1 cellular context compared by ENCODE assay signal in the genomic region with DNA sequence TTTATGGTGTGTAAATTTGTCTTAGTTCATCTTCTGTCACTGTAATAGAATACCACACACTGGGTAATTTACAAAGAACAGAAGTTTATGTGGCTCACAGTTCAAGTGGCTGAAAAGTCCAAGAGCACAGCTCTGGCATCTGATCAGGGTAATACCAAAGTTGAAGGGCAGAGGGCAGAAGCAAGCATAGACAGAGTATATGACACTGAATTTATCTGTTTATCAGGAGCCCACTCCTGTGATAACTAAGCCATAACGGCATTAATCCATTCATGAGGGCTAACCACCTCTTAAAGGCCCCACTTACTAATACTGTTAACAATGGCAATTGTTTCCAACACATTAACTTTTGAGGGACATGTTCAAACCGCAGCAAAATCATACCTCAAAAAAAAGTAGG.
TF ChIP-seq lines count a peak whose summit lies in the region.

No MANE protein-coding gene starts in this region.

TF ChIP-seq in WTC11, 78 proteins besides CTCF, POLR2A, EP300 and RAD21 (continued from another document):
- TF ChIP-seq, protein P1, sequence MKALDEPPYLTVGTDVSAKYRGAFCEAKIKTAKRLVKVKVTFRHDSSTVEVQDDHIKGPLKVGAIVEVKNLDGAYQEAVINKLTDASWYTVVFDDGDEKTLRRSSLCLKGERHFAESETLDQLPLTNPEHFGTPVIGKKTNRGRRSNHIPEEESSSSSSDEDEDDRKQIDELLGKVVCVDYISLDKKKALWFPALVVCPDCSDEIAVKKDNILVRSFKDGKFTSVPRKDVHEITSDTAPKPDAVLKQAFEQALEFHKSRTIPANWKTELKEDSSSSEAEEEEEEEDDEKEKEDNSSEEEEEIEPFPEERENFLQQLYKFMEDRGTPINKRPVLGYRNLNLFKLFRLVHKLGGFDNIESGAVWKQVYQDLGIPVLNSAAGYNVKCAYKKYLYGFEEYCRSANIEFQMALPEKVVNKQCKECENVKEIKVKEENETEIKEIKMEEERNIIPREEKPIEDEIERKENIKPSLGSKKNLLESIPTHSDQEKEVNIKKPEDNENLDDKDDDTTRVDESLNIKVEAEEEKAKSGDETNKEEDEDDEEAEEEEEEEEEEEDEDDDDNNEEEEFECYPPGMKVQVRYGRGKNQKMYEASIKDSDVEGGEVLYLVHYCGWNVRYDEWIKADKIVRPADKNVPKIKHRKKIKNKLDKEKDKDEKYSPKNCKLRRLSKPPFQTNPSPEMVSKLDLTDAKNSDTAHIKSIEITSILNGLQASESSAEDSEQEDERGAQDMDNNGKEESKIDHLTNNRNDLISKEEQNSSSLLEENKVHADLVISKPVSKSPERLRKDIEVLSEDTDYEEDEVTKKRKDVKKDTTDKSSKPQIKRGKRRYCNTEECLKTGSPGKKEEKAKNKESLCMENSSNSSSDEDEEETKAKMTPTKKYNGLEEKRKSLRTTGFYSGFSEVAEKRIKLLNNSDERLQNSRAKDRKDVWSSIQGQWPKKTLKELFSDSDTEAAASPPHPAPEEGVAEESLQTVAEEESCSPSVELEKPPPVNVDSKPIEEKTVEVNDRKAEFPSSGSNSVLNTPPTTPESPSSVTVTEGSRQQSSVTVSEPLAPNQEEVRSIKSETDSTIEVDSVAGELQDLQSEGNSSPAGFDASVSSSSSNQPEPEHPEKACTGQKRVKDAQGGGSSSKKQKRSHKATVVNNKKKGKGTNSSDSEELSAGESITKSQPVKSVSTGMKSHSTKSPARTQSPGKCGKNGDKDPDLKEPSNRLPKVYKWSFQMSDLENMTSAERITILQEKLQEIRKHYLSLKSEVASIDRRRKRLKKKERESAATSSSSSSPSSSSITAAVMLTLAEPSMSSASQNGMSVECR (CRISPR knock-in tag; IDR thresholded peaks at IDR 0.05; ENCODE audit: borderline replicate concordance), result no peak
- TF ChIP-seq, protein P2, sequence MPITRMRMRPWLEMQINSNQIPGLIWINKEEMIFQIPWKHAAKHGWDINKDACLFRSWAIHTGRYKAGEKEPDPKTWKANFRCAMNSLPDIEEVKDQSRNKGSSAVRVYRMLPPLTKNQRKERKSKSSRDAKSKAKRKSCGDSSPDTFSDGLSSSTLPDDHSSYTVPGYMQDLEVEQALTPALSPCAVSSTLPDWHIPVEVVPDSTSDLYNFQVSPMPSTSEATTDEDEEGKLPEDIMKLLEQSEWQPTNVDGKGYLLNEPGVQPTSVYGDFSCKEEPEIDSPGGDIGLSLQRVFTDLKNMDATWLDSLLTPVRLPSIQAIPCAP (CRISPR knock-in tag; IDR thresholded peaks at IDR 0.05), result no peak
- TF ChIP-seq, protein P3, sequence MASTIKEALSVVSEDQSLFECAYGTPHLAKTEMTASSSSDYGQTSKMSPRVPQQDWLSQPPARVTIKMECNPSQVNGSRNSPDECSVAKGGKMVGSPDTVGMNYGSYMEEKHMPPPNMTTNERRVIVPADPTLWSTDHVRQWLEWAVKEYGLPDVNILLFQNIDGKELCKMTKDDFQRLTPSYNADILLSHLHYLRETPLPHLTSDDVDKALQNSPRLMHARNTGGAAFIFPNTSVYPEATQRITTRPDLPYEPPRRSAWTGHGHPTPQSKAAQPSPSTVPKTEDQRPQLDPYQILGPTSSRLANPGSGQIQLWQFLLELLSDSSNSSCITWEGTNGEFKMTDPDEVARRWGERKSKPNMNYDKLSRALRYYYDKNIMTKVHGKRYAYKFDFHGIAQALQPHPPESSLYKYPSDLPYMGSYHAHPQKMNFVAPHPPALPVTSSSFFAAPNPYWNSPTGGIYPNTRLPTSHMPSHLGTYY (CRISPR knock-in tag; IDR thresholded peaks at IDR 0.05), result no peak
- TF ChIP-seq SP1 (CRISPR knock-in tag; conservative IDR thresholded peaks at IDR 0.05) (no peak), ZNF671 (CRISPR knock-in tag; IDR thresholded peaks at IDR 0.05) (no peak), NFYB (CRISPR knock-in tag; conservative IDR thresholded peaks at IDR 0.05; ENCODE audit: low read depth) (no peak), E2F4 (CRISPR knock-in tag; IDR thresholded peaks at IDR 0.05; ENCODE audit: borderline replicate concordance, low read depth) (no peak), ZNF425 (CRISPR knock-in tag; conservative IDR thresholded peaks at IDR 0.05) (no peak), USF1 (CRISPR knock-in tag; IDR thresholded peaks at IDR 0.05) (no peak), RORB (CRISPR knock-in tag; IDR thresholded peaks at IDR 0.05) (no peak), NFATC4 (CRISPR knock-in tag; IDR thresholded peaks at IDR 0.05) (no peak)
- TF ChIP-seq, protein P4, sequence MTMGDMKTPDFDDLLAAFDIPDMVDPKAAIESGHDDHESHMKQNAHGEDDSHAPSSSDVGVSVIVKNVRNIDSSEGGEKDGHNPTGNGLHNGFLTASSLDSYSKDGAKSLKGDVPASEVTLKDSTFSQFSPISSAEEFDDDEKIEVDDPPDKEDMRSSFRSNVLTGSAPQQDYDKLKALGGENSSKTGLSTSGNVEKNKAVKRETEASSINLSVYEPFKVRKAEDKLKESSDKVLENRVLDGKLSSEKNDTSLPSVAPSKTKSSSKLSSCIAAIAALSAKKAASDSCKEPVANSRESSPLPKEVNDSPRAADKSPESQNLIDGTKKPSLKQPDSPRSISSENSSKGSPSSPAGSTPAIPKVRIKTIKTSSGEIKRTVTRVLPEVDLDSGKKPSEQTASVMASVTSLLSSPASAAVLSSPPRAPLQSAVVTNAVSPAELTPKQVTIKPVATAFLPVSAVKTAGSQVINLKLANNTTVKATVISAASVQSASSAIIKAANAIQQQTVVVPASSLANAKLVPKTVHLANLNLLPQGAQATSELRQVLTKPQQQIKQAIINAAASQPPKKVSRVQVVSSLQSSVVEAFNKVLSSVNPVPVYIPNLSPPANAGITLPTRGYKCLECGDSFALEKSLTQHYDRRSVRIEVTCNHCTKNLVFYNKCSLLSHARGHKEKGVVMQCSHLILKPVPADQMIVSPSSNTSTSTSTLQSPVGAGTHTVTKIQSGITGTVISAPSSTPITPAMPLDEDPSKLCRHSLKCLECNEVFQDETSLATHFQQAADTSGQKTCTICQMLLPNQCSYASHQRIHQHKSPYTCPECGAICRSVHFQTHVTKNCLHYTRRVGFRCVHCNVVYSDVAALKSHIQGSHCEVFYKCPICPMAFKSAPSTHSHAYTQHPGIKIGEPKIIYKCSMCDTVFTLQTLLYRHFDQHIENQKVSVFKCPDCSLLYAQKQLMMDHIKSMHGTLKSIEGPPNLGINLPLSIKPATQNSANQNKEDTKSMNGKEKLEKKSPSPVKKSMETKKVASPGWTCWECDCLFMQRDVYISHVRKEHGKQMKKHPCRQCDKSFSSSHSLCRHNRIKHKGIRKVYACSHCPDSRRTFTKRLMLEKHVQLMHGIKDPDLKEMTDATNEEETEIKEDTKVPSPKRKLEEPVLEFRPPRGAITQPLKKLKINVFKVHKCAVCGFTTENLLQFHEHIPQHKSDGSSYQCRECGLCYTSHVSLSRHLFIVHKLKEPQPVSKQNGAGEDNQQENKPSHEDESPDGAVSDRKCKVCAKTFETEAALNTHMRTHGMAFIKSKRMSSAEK (CRISPR knock-in tag; IDR thresholded peaks at IDR 0.05; ENCODE audit: borderline replicate concordance), result no peak
- TF ChIP-seq, protein P5, sequence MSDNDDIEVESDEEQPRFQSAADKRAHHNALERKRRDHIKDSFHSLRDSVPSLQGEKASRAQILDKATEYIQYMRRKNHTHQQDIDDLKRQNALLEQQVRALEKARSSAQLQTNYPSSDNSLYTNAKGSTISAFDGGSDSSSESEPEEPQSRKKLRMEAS (CRISPR knock-in tag; IDR thresholded peaks at IDR 0.05), result no peak
- TF ChIP-seq, protein P6, sequence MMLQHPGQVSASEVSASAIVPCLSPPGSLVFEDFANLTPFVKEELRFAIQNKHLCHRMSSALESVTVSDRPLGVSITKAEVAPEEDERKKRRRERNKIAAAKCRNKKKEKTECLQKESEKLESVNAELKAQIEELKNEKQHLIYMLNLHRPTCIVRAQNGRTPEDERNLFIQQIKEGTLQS (CRISPR knock-in tag; conservative IDR thresholded peaks at IDR 0.05), result no peak
